10 cellular contexts compared by ENCODE assay signal in genomic region chr18:58186258-58186948, GRCh38.
DNase-seq lines count a peak whose midpoint lies in the region; ATAC-seq and TF ChIP-seq lines count a peak whose summit lies in the region.
"Had no signal": no experiment of that assay in that cellular context is flagged by ENCODE, and none has a peak within 500 bp of the region (broad histone marks: within the 10 kb centered on the region; RNA-seq: fewer than 3 reads in every experiment).

No MANE protein-coding gene starts in this region.

- no peak for ATAC-seq in HG02642 (IDR thresholded peaks at IDR 0.05; ENCODE audit: poor library complexity, unreplicated experiment)
- no peak for ATAC-seq in GM19035 (IDR thresholded peaks at IDR 0.05; ENCODE audit: unreplicated experiment)
- ATAC-seq in GM19351 (IDR thresholded peaks at IDR 0.05; ENCODE audit: unreplicated experiment) = no peak

- peak; percentile 46 for DNase-seq in AG09309 (ENCODE audit: low read depth)
- DNase-seq in LNCaP clone FGC (ENCODE audit: low read depth) = peak; percentile 87
- DNase-seq in cerebellar cortex (ENCODE audit: low spot score) = peak; percentile 83
- DNase-seq in stimulated activated CD8-positive, alpha-beta memory T cell treated with anti-CD3 and anti-CD28 coated beads, Interleukin-4, amount 100 ng/mL, for 48 hours = no peak
- DNase-seq: activated T-cell treated with anti-CD3 and anti-CD28 coated beads for 4 hours, GOT3 had no signal

- peak overlapping the region; percentile 5 for H3K27ac ChIP-seq in mesodermal cell (ENCODE audit: low read depth, low read length, severe bottlenecking)

- H3K9me3 ChIP-seq in mesodermal cell (ENCODE audit: control insufficient read depth, low read length) = no peaks in the 10 kb centered on the region

- 95 to 100% methylated on average over 2 to 4 of the region's 6 CpGs for WGBS in mesodermal cell (ENCODE audit: insufficient coverage in 2 of 2), 2 experiments

- H3K4me1 ChIP-seq in mesodermal cell (ENCODE audit: control insufficient read depth, insufficient read depth, low read length, poor library complexity, severe bottlenecking) = peaks cover 15% of the 10 kb centered on the region

- H3K4me3 ChIP-seq in AG09309 (ENCODE audit: control insufficient read depth, low read depth, low read length) (no peak overlapping the region), LNCaP clone FGC (ENCODE audit: low read depth, low read length) (no peak overlapping the region), mesodermal cell (ENCODE audit: extremely low read depth, insufficient read depth, low read length, poor library complexity, severe bottlenecking) (no peak overlapping the region)

- H3K36me3 ChIP-seq in mesodermal cell (ENCODE audit: control insufficient read depth, insufficient read depth, low read length) = no peaks in the 10 kb centered on the region

- TF ChIP-seq CTCF in AG09309 (IDR thresholded peaks at IDR 0.05; ENCODE audit: control insufficient read depth, insufficient read depth, low read depth, low read length, missing control alignments) (no peak), LNCaP clone FGC (IDR thresholded peaks at IDR 0.05; ENCODE audit: control insufficient read depth, extremely low read depth, insufficient read depth) (peak; percentile 23; the same call in 1 of the 2 replicates)
